Comparison of ENCODE assay signal across 14 cellular contexts in the genomic region with DNA sequence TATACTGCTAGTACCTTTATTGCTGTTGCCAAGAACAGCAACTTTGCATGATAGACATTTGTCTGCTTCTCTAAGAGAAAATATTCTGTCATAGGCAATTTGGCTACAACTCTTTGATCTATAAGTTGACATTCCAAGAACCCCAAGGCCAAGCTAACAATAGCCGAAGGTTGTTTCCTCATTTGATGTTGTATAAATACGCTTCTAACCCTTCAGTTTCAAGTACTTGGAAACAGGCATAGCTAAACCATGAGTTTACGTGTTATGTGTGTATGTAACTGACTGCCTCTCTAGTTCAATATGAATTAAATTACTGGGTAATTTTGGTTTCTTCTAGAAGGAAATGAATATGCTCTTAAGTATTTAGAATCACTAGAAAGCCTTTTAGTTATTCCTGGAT.
"Had no signal": no experiment of that assay in that cellular context is flagged by ENCODE, and none has a peak within 500 bp of the region (broad histone marks: within the 10 kb centered on the region; RNA-seq: fewer than 3 reads in every experiment).

No MANE protein-coding gene starts in this region.

- FAIRE-seq: kidney had no signal

- H3K9me3 ChIP-seq: heart right ventricle, neutrophil, ovary, tibial artery had no signal

- H3K36me3 ChIP-seq: heart right ventricle, neutrophil, ovary, tibial artery had no signal

- DNase-seq: activated gamma-delta T cell treated with Interleukin-2 at 50 U/mL for 16 hours; activated T-cell treated with anti-CD3 and anti-CD28 coated beads, Interleukin-2, amount 50 U/mL, for 1 hour; cerebellar nuclear complex; endodermal cell; heart right ventricle; kidney; ovary; right cardiac atrium; stimulated activated CD4-positive, alpha-beta T cell treated with anti-CD3 and anti-CD28 coated beads, Interleukin-1b, Interleukin-23, amount 100 ng/mL, for 48 hours; T-helper 9 cell; tibial artery had no signal

- H3K4me1 ChIP-seq: heart right ventricle, tibial artery had no signal

- H3K27ac ChIP-seq: coronary artery, heart right ventricle, neutrophil, ovary, tibial artery had no signal

- H3K4me3 ChIP-seq: coronary artery, heart right ventricle, ovary, tibial artery had no signal

- H3K27me3 ChIP-seq: heart right ventricle, neutrophil, ovary, tibial artery had no signal

- ATAC-seq: heart right ventricle; natural killer cell treated with Interleukin-12 subunit alpha and Interleukin-12 subunit beta and Interleukin-15 and Interleukin-18, amount 100 ng/mL, for 72 hours; right cardiac atrium had no signal
